Comparison of ENCODE assay signal across 8 cellular contexts in the genomic region with DNA sequence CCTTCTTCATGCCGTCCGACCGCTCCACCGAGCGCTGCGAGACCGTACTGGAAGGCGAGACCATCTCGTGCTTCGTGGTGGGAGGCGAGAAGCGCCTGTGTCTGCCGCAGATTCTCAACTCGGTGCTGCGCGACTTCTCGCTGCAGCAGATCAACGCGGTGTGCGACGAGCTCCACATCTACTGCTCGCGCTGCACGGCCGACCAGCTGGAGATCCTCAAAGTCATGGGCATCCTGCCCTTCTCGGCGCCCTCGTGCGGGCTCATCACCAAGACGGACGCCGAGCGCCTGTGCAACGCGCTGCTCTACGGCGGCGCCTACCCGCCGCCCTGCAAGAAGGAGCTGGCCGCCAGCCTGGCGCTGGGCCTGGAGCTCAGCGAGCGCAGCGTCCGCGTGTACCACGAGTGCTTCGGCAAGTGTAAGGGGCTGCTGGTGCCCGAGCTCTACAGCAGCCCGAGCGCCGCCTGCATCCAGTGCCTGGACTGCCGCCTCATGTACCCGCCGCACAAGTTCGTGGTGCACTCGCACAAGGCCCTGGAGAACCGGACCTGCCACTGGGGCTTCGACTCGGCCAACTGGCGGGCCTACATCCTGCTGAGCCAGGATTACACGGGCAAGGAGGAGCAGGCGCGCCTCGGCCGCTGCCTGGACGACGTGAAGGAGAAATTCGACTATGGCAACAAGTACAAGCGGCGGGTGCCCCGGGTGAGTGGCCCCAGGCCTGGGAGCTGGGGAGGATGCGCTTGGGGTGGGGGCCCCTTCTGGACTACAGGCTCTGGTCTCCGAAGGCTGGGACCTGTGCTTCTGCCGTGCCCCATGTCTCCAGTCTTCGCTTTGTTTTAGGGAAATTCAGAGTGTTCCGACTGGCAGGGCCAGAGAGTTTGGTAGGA. TPM values are rescaled to one million over a fixed set of nuclear protein-coding genes. Genes with fewer than 3 reads are reported as not detected.
DNase-seq lines count a peak whose midpoint lies in the region; ATAC-seq and TF ChIP-seq lines count a peak whose summit lies in the region.

No MANE protein-coding gene starts in this region.

- peak overlapping the region; percentile 20; the same call in 1 of the 2 replicates for H3K4me3 ChIP-seq in Jurkat, Clone E6-1 (ENCODE audit: low read length)
- H3K4me3 ChIP-seq in astrocyte of the spinal cord (ENCODE audit: low read depth, low read length) = peak overlapping the region; percentile 88
- H3K4me3 ChIP-seq in retinal pigment epithelial cell (ENCODE audit: low read length) = peak overlapping the region; percentile 80

- no peak for TF ChIP-seq CTCF in astrocyte of the spinal cord (IDR thresholded peaks at IDR 0.05; ENCODE audit: low read depth, low read length)
- TF ChIP-seq CTCF in retinal pigment epithelial cell (conservative IDR thresholded peaks at IDR 0.05; ENCODE audit: low read depth, low read length) = peak; percentile 6

- ATAC-seq in SK-N-SH treated with all-trans-retinoic acid at 6 μM for 48 hours = peak; percentile 24
- no peak for ATAC-seq in HG02884 (IDR thresholded peaks at IDR 0.05; ENCODE audit: unreplicated experiment)
- ATAC-seq in HG03439 (IDR thresholded peaks at IDR 0.05; ENCODE audit: unreplicated experiment) = no peak

- in situ Hi-C loops in astrocyte of the spinal cord (cut with HindIII; ENCODE audit: low sequenced_read_pairs) = no loop called here

- DNase-seq in COLO668 (lab: John Stamatoyannopoulos, UW; ENCODE audit: unreplicated experiment) = peak; percentile 82
- no peak for DNase-seq in Jurkat, Clone E6-1 (ENCODE audit: low read depth, low spot score)
- DNase-seq in astrocyte of the spinal cord (ENCODE audit: low read depth, low spot score) = peak; percentile 55
- DNase-seq in hypothalamus (lab: John Stamatoyannopoulos, UW) = peak in 44 of 51 donors; percentile 18 to 85 (median 66)
- no peak for DNase-seq in retinal pigment epithelial cell (ENCODE audit: low read depth)

TF ChIP-seq in SK-N-SH treated with all-trans-retinoic acid at 6 μM for 48 hours, 23 proteins besides CTCF, POLR2A, EP300 and RAD21:
- TF ChIP-seq GLIS3 (CRISPR knock-in tag; IDR thresholded peaks at IDR 0.05) (no peak), ZFP30 (CRISPR knock-in tag; IDR thresholded peaks at IDR 0.05) (no peak), TCF4 (CRISPR knock-in tag; IDR thresholded peaks at IDR 0.05; ENCODE audit: borderline replicate concordance) (no peak), ARNTL (CRISPR knock-in tag; IDR thresholded peaks at IDR 0.05; ENCODE audit: borderline replicate concordance, low read depth) (no peak), TSHZ2 (CRISPR knock-in tag; IDR thresholded peaks at IDR 0.05) (no peak), ISL1 (CRISPR knock-in tag; IDR thresholded peaks at IDR 0.05) (no peak), ZC3H10 (CRISPR knock-in tag; IDR thresholded peaks at IDR 0.05) (no peak), PPARA (CRISPR knock-in tag; IDR thresholded peaks at IDR 0.05; ENCODE audit: borderline replicate concordance) (no peak), SNAI2 (CRISPR knock-in tag; IDR thresholded peaks at IDR 0.05) (no peak), OSR1 (CRISPR knock-in tag; IDR thresholded peaks at IDR 0.05) (no peak), TOX (CRISPR knock-in tag; IDR thresholded peaks at IDR 0.05; ENCODE audit: borderline replicate concordance) (no peak), CSDC2 (CRISPR knock-in tag; IDR thresholded peaks at IDR 0.05) (no peak), BACH2 (CRISPR knock-in tag; IDR thresholded peaks at IDR 0.05; ENCODE audit: borderline replicate concordance) (no peak), PATZ1 (CRISPR knock-in tag; IDR thresholded peaks at IDR 0.05; ENCODE audit: borderline replicate concordance) (no peak), ZNF565 (CRISPR knock-in tag; conservative IDR thresholded peaks at IDR 0.05; ENCODE audit: low read depth) (no peak), RARB (CRISPR knock-in tag; IDR thresholded peaks at IDR 0.05) (no peak)

RNA-seq across cellular contexts. Expression of gene SKI, which starts 1.2 kb away (rescaled TPM):
- 4.5 TPM for polyA plus RNA-seq in Jurkat, Clone E6-1 (2012; ENCODE audit: insufficient read depth, insufficient read length)

RNA-seq across cellular contexts. Expression of gene FAAP20, which starts 34.7 kb away (rescaled TPM):
- polyA plus RNA-seq in Jurkat, Clone E6-1 (2012; ENCODE audit: insufficient read depth, insufficient read length) = 56.3 TPM

Comparison
In these comparisons a context has a peak if more than half of its experiments do, and no peak if none do; other contexts are left out.
1. DNase-seq: peak in COLO668 (single experiment), astrocyte of the spinal cord (single experiment) and hypothalamus (44 of 51); none in Jurkat, Clone E6-1 (single experiment) and retinal pigment epithelial cell (single experiment).
2. H3K4me3 ChIP-seq: peak in every context shown above with its lines; median percentile 88 in astrocyte of the spinal cord; 80 in retinal pigment epithelial cell; 20 in Jurkat, Clone E6-1.